1 cellular context compared by ENCODE assay signal in the genomic region with DNA sequence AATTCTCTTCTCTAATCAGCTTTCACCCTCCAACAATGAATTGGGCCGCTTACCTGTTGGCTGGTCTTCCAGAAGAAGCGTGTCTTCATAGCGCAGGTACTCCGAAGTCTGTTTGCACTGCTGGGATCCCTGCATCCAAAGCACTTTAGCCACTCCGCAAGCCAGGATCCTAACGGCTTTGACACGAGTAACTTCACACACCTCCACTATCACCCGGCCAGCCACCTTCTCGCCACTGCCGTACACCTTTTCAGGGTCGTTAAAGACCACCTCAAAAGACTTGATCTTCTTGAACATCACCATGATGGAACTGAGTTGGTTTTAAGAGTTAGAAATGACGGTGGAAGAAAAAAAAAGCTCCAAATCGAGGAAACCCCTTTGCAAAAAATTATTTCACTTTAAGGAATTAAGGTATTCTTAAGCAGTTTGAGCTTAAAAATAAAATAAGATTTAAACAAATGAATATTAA.
TF ChIP-seq lines count a peak whose summit lies in the region.

No MANE protein-coding gene starts in this region.

TF ChIP-seq in A549, 52 proteins besides CTCF, POLR2A, EP300 and RAD21 (continued from another document):
- no peak for TF ChIP-seq CBX2 (IDR thresholded peaks at IDR 0.05; ENCODE audit: borderline replicate concordance, low read depth)
- TF ChIP-seq RCOR1 (IDR thresholded peaks at IDR 0.05; ENCODE audit: low read depth, low read length) = no peak
- no peak for TF ChIP-seq MAZ (IDR thresholded peaks at IDR 0.05; ENCODE audit: borderline replicate concordance, low read depth, low read length)
- TF ChIP-seq BHLHE40 (IDR thresholded peaks at IDR 0.05; ENCODE audit: low read depth, low read length) = no peak
- TF ChIP-seq NPAS2 (CRISPR knock-in tag; IDR thresholded peaks at IDR 0.05; ENCODE audit: borderline replicate concordance) = no peak
- TF ChIP-seq, protein P1, sequence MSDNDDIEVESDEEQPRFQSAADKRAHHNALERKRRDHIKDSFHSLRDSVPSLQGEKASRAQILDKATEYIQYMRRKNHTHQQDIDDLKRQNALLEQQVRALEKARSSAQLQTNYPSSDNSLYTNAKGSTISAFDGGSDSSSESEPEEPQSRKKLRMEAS (IDR thresholded peaks at IDR 0.05) = no peak
- no peak for TF ChIP-seq RNF2 (IDR thresholded peaks at IDR 0.05; ENCODE audit: borderline replicate concordance, low read depth)
- TF ChIP-seq, protein P2, sequence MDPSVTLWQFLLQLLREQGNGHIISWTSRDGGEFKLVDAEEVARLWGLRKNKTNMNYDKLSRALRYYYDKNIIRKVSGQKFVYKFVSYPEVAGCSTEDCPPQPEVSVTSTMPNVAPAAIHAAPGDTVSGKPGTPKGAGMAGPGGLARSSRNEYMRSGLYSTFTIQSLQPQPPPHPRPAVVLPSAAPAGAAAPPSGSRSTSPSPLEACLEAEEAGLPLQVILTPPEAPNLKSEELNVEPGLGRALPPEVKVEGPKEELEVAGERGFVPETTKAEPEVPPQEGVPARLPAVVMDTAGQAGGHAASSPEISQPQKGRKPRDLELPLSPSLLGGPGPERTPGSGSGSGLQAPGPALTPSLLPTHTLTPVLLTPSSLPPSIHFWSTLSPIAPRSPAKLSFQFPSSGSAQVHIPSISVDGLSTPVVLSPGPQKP (IDR thresholded peaks at IDR 0.05; ENCODE audit: low read depth, low read length) = no peak
- TF ChIP-seq, protein P3, sequence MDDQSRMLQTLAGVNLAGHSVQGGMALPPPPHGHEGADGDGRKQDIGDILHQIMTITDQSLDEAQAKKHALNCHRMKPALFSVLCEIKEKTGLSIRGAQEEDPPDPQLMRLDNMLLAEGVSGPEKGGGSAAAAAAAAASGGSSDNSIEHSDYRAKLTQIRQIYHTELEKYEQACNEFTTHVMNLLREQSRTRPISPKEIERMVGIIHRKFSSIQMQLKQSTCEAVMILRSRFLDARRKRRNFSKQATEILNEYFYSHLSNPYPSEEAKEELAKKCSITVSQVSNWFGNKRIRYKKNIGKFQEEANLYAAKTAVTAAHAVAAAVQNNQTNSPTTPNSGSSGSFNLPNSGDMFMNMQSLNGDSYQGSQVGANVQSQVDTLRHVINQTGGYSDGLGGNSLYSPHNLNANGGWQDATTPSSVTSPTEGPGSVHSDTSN (IDR thresholded peaks at IDR 0.05) = no peak
- no peak for TF ChIP-seq GATA3 (IDR thresholded peaks at IDR 0.05; ENCODE audit: borderline replicate concordance)
- no peak for TF ChIP-seq HOXA7 (CRISPR knock-in tag; IDR thresholded peaks at IDR 0.05)
- no peak for TF ChIP-seq CHD4 (IDR thresholded peaks at IDR 0.05; ENCODE audit: borderline replicate concordance)
- no peak for TF ChIP-seq EHF (CRISPR knock-in tag; IDR thresholded peaks at IDR 0.05)
- no peak for TF ChIP-seq NR3C1 (IDR thresholded peaks at IDR 0.05)
- TF ChIP-seq EHMT2 (IDR thresholded peaks at IDR 0.05; ENCODE audit: low read depth) = no peak
- TF ChIP-seq HOXB13 (CRISPR knock-in tag; IDR thresholded peaks at IDR 0.05; ENCODE audit: low read depth) = no peak
- no peak for TF ChIP-seq TP53 (CRISPR knock-in tag; IDR thresholded peaks at IDR 0.05)
- no peak for TF ChIP-seq ZSCAN20 (CRISPR knock-in tag; IDR thresholded peaks at IDR 0.05)
- no peak for TF ChIP-seq FOSB (CRISPR knock-in tag; IDR thresholded peaks at IDR 0.05)
